In the genomic region with DNA sequence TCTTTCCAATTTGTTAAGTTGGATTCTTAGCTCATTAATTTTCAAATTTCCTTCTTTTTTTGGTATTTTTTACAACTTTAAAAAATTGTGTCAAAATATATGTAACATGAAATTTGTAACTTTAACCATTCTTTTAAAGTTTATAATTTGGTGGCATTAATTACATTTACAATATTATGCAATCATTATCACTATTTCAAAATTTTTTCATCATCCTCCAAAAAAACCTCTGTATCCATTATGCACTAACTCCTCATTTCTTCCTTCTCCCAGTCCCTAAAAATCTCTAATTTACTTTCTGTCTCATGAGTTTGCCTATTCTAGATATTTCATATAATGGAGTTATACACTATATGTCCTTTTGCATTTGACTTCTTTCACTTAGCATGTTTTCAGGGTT, we compare ENCODE assay signal across 25 cellular contexts. TPM values are rescaled to one million over a fixed set of nuclear protein-coding genes. Genes with fewer than 3 reads are reported as not detected.
"Had no signal": no experiment of that assay in that cellular context is flagged by ENCODE, and none has a peak within 500 bp of the region (broad histone marks: within the 10 kb centered on the region; RNA-seq: fewer than 3 reads in every experiment).

No MANE protein-coding gene starts in this region.

- DNase-seq: dermis blood vessel endothelial cell; dorsolateral prefrontal cortex; effector CD4-positive, alpha-beta T cell; effector memory CD4-positive, alpha-beta T cell; foreskin keratinocyte; gastrocnemius medialis; glutamatergic neuron; head of caudate nucleus; heart right ventricle; hippocampal formation; left cardiac atrium; left lung; left ventricle myocardium superior; lower lobe of right lung; mesendoderm; midbrain; naive thymus-derived CD4-positive, alpha-beta T cell had no signal

- H3K9me3 ChIP-seq: esophagus muscularis mucosa, gastrocnemius medialis, heart right ventricle, left lung, lower lobe of right lung had no signal

- H3K4me3 ChIP-seq: coronary artery, dorsolateral prefrontal cortex, esophagus muscularis mucosa, gastrocnemius medialis, heart right ventricle, left lung, lower lobe of right lung had no signal

- FAIRE-seq: colon, endothelial cell of umbilical vein, keratinocyte had no signal

- H3K36me3 ChIP-seq: esophagus muscularis mucosa, gastrocnemius medialis, heart right ventricle, left lung, lower lobe of right lung had no signal

- H3K27me3 ChIP-seq: esophagus muscularis mucosa, gastrocnemius medialis had no signal

- ATAC-seq: foreskin keratinocyte; heart right ventricle; left cardiac atrium; left lung; left ventricle myocardium superior; lower lobe of right lung; naive thymus-derived CD4-positive, alpha-beta T cell had no signal

- H3K4me1 ChIP-seq: foreskin keratinocyte had no signal

- H3K27ac ChIP-seq: coronary artery, dorsolateral prefrontal cortex, esophagus muscularis mucosa, foreskin keratinocyte, gastrocnemius medialis, heart right ventricle, left lung, lower lobe of right lung had no signal

RNA-seq across cellular contexts. Expression of gene FAM47E, which starts 4.7 kb away (rescaled TPM):
- total RNA-seq: foreskin keratinocyte, glomerular endothelial cell, lung microvascular endothelial cell had no signal
- polyA plus RNA-seq: endothelial cell of umbilical vein, foreskin keratinocyte had no signal

RNA-seq across cellular contexts. Expression of gene STBD1, which starts 59.7 kb away (rescaled TPM):
- total RNA-seq: mononuclear cell had no signal
